Comparison of ENCODE assay signal across 32 cellular contexts in genomic region chr1:29937356-29937755, GRCh38.
DNase-seq lines count a peak whose midpoint lies in the region; ATAC-seq, FAIRE-seq and TF ChIP-seq lines count a peak whose summit lies in the region.
"Had no signal": no experiment of that assay in that cellular context is flagged by ENCODE, and none has a peak within 500 bp of the region (broad histone marks: within the 10 kb centered on the region; RNA-seq: fewer than 3 reads in every experiment).

No MANE protein-coding gene starts in this region.

- POLR2A ChIA-PET in HepG2 (lab: Yijun Ruan, JAX), result no interaction called here
- POLR2A ChIA-PET in HEK293 (lab: Yijun Ruan, JAX), result no interaction called here
- POLR2A ChIA-PET in H1 (lab: Charles Lee; ENCODE audit: partially characterized antibody), result interaction anchor here (0.8 to 1.2 kb wide), 2 partner anchors 9 to 13 kb away, joined by 3 read pairs; no protein-coding TSS in a partner anchor

- H3K18ac ChIP-seq in H1 (ENCODE audit: extremely low read depth, low read length), result no peak overlapping the region

- H4K20me1 ChIP-seq in HepG2 (ENCODE audit: insufficient read depth, low read length) (no peaks in the 10 kb centered on the region), H1 (replicated peaks in 1 of 2; ENCODE audit: control insufficient read depth in 1 of 2, insufficient read depth in 2 of 2, low read length in 2 of 2) (no peaks in the 10 kb centered on the region)
- H4K20me1 ChIP-seq: BLaER1; BLaER1 treated with 17β-estradiol and CSF1 and Interleukin-3, amounts not matched to agents 10 nM and 100 nM had no signal

- no peak overlapping the region for H3K56ac ChIP-seq in H1 (replicated peaks; ENCODE audit: insufficient read length, low read depth, low read length)

- no peaks in the 10 kb centered on the region; the same call in 1 of the 2 replicates for H3K23me2 ChIP-seq in H1 (ENCODE audit: low read depth, low read length)

- H2BK120ac ChIP-seq in H1 (replicated peaks; ENCODE audit: low read depth, low read length), result no peak overlapping the region

- H3K9ac ChIP-seq in HepG2 (ENCODE audit: insufficient read depth, low read depth, low read length) (no peak overlapping the region), H1 (replicated peaks in 1 of 4; ENCODE audit: extremely low read depth in 1 of 4, low read depth in 3 of 4, low read length in 3 of 4) (no peak overlapping the region)
- H3K9ac ChIP-seq: BLaER1; BLaER1 treated with 17β-estradiol and CSF1 and Interleukin-3, amounts not matched to agents 10 nM and 100 nM had no signal

- H3K4me1 ChIP-seq in HepG2 (ENCODE audit: insufficient read depth, low read length), result no peaks in the 10 kb centered on the region
- H3K4me1 ChIP-seq in right lobe of liver, result no peaks in the 10 kb centered on the region
- H3K4me1 ChIP-seq in HEK293 (ENCODE audit: control insufficient read depth, insufficient read depth, low read length), result no peaks in the 10 kb centered on the region
- peaks cover 0 to 3% (median 2%) of the 10 kb centered on the region in 4 experiments; a peak in 2 of 7 replicates for H3K4me1 ChIP-seq in H1 (replicated peaks in 1 of 4; ENCODE audit: control insufficient read depth in 3 of 4, insufficient read depth in 4 of 4, low read length in 3 of 4)
- H3K4me1 ChIP-seq: BE2C, Caco-2 had no signal

- in situ Hi-C loops in HepG2 (cut with HindIII; ENCODE audit: extremely low pct_ligation_motif_present, low pct_unique_long_range_greater_than_20kb), result no loop called here

- DNase-seq in HepG2 (ENCODE audit: low spot score) (no peak), right lobe of liver (no peak), H1 (ENCODE audit: low read depth in 1 of 2, low spot score in 2 of 2) (no peak), NCI-H1436 treated with DMSO at 0.1 percent for 48 hours (lab: John Stamatoyannopoulos, UW) (no peak), COR-L47 (lab: John Stamatoyannopoulos, UW) (no peak)
- DNase-seq: 8988T; ACHN; AML-193; BE2C; C1 segment of cervical spinal cord; Caco-2; Calu3; CD4-positive, alpha-beta memory T cell; CD4-positive, alpha-beta T cell; CD4-positive, CD25-positive, alpha-beta regulatory T cell; CD8-positive, alpha-beta memory T cell; CD8-positive, alpha-beta T cell; DMS 273 treated with DMSO at 0.1 percent for 48 hours; DMS153; DMS53; DMS79; DMS79 treated with DMSO at 0.1 percent for 48 hours; DND-41; EL had no signal

- intact Hi-C loops in HepG2 (cut with micrococcal nuclease; ENCODE audit: unreplicated experiment) (no loop called here), right lobe of liver (cut with DNase I) (no loop called here)

- H3K14ac ChIP-seq in H1 (ENCODE audit: insufficient read length), result no peak overlapping the region

- H2BK20ac ChIP-seq in H1 (ENCODE audit: low read length), result 0 out of 2 replicates have a peak overlapping the region, but pooled peaks have one; percentile 56

- TF ChIP-seq EP300 in HepG2 (IDR thresholded peaks at IDR 0.05; ENCODE audit: low read depth in 2 of 2, low read length in 2 of 2) (no peak), HepG2 (CRISPR knock-in tag; IDR thresholded peaks at IDR 0.05; ENCODE audit: borderline replicate concordance) (no peak), H1 (IDR thresholded peaks at IDR 0.05; ENCODE audit: borderline replicate concordance in 1 of 2, low read depth in 2 of 2, low read length in 2 of 2) (no peak)

- H3K79me2 ChIP-seq in HepG2 (ENCODE audit: insufficient read depth, low read length) (no peaks in the 10 kb centered on the region), H1 (ENCODE audit: control insufficient read depth in 1 of 2, insufficient read depth in 2 of 2, low read length in 2 of 2) (no peaks in the 10 kb centered on the region)

- BruUV-seq in HepG2 (replicated peaks; lab: Mats Ljungman, UMichigan), result no TSS peak

- no peak overlapping the region for H4K8ac ChIP-seq in H1 (ENCODE audit: extremely low read depth, insufficient read depth, low read length)

- H2BK12ac ChIP-seq in H1 (ENCODE audit: low read depth, low read length), result no peak overlapping the region

- TF ChIP-seq POLR2A in HepG2 (IDR thresholded peaks at IDR 0.05; ENCODE audit: insufficient read depth in 1 of 2, low read depth in 2 of 2, low read length in 2 of 2) (no peak), right lobe of liver (IDR thresholded peaks at IDR 0.05) (no peak), H1 (IDR thresholded peaks at IDR 0.05; ENCODE audit: control extremely low read depth in 1 of 2, low read depth in 2 of 2, low read length in 2 of 2) (no peak)

- H3K27ac ChIP-seq in HepG2 (ENCODE audit: extremely low read length, insufficient read depth, low read length), result no peak overlapping the region
- no peak overlapping the region for H3K27ac ChIP-seq in right lobe of liver
- H3K27ac ChIP-seq in HEK293 (ENCODE audit: extremely low read depth, low read depth, low read length), result no peak overlapping the region
- no peak overlapping the region for H3K27ac ChIP-seq in H1 (ENCODE audit: low read depth, low read length)
- H3K27ac ChIP-seq: 22Rv1, A549, BLaER1, C4-2B had no signal

- H4K91ac ChIP-seq in H1 (replicated peaks; ENCODE audit: insufficient read length, low read length), result no peak overlapping the region

- no peak for ATAC-seq in HepG2
- ATAC-seq in right lobe of liver, result no peak
- ATAC-seq: A549; CD8-positive, alpha-beta T cell had no signal

- no peak overlapping the region for H3K4ac ChIP-seq in H1 (replicated peaks; ENCODE audit: insufficient read length, low read depth, low read length)

- H2AFZ ChIP-seq in HepG2 (ENCODE audit: low read length) (no peak overlapping the region), H1 (ENCODE audit: low read length) (no peak overlapping the region)

- H3K27me3 ChIP-seq in HepG2 (ENCODE audit: control insufficient read depth in 1 of 2, insufficient read depth in 2 of 2, low read length in 2 of 2), result peaks cover 0 to 11% of the 10 kb centered on the region in 2 experiments; a peak in 2 of 5 replicates
- no peaks in the 10 kb centered on the region for H3K27me3 ChIP-seq in right lobe of liver
- no peaks in the 10 kb centered on the region; a peak in 1 of 7 replicates for H3K27me3 ChIP-seq in H1 (replicated peaks in 1 of 4; ENCODE audit: control insufficient read depth in 3 of 4, extremely low read depth in 1 of 4, insufficient read depth in 3 of 4, low read length in 3 of 4)
- H3K27me3 ChIP-seq: BE2C; BLaER1; BLaER1 treated with 17β-estradiol and CSF1 and Interleukin-3, amounts not matched to agents 10 nM and 100 nM had no signal

- FAIRE-seq in HepG2 (lab: Jason Lieb, UNC) (no peak), H1 (lab: Jason Lieb, UNC) (no peak)
- FAIRE-seq: A204.1, A549, D721Med had no signal

- H2AK5ac ChIP-seq in H1 (ENCODE audit: low read depth, low read length), result no peak overlapping the region

- H3K9me3 ChIP-seq in HepG2 (ENCODE audit: low read length) (no peaks in the 10 kb centered on the region), right lobe of liver (no peaks in the 10 kb centered on the region), HEK293 (ENCODE audit: control insufficient read depth, insufficient read depth, low read depth, low read length) (no peaks in the 10 kb centered on the region), H1 (ENCODE audit: insufficient read depth in 2 of 2, low read depth in 1 of 2, low read length in 1 of 2) (no peaks in the 10 kb centered on the region)
- H3K9me3 ChIP-seq: A549; BE2C; BLaER1; BLaER1 treated with 17β-estradiol and CSF1 and Interleukin-3, amounts not matched to agents 10 nM and 100 nM; Caco-2 had no signal

- CTCF ChIA-PET in HepG2 (lab: Yijun Ruan, JAX; ENCODE audit: low intra/inter-chr PET ratio, low total read pairs) (no interaction called here), HEK293 (lab: Yijun Ruan, JAX) (interaction anchor here (0.6 to 1.0 kb wide), 2 partner anchors 167 to 1048 kb away, joined by 3 read pairs; no protein-coding TSS in a partner anchor), H1 (lab: Charles Lee; ENCODE audit: partially characterized antibody) (interaction anchor here (0.8 to 1.3 kb wide), 3 partner anchors 9 to 26 kb away, joined by 3 to 4 read pairs (median 3); no protein-coding TSS in a partner anchor)

- H3K23ac ChIP-seq in H1 (ENCODE audit: insufficient read length), result no peak overlapping the region

- WGBS in HepG2 (ENCODE audit: low lambda C conversion rate), result 19% methylated on average over 1 of the region's 1 CpG
- 73% methylated on average over 1 of the region's 1 CpG for WGBS in right lobe of liver (ENCODE audit: insufficient coverage, low coverage, low lambda C conversion rate, missing lambda C conversion rate)
- 90% methylated on average over 1 of the region's 1 CpG; no CpG with 5 or more reads in 1 of the 2 experiments for WGBS in H1 (ENCODE audit: extremely low coverage in 1 of 2, insufficient coverage in 1 of 2, insufficient read length in 1 of 2, insufficient replicate concordance in 2 of 2, low coverage in 1 of 2, low lambda C conversion rate in 2 of 2, missing lambda C conversion rate in 1 of 2), 2 experiments

- TF ChIP-seq RAD21 in HepG2 (CRISPR knock-in tag; IDR thresholded peaks at IDR 0.05) (no peak), H1 (IDR thresholded peaks at IDR 0.05 in 1 of 2, conservative IDR thresholded peaks at IDR 0.05 in 1 of 2; ENCODE audit: low read depth in 2 of 2, low read length in 2 of 2) (no peak)

- no peak overlapping the region for H4K5ac ChIP-seq in H1 (ENCODE audit: insufficient read length, low read depth, low read length)

- no peaks in the 10 kb centered on the region for H3K79me1 ChIP-seq in H1 (ENCODE audit: low read depth, low read length)

- H3K36me3 ChIP-seq in HepG2 (replicated peaks in 1 of 2; ENCODE audit: control insufficient read depth in 1 of 2, insufficient read depth in 2 of 2, low read length in 2 of 2) (no peaks in the 10 kb centered on the region), right lobe of liver (no peaks in the 10 kb centered on the region), HEK293 (ENCODE audit: control insufficient read depth in 2 of 2, insufficient read depth in 1 of 2, low read length in 2 of 2) (no peaks in the 10 kb centered on the region), H1 (ENCODE audit: control insufficient read depth in 2 of 4, insufficient read depth in 4 of 4, low read length in 3 of 4) (no peaks in the 10 kb centered on the region)
- H3K36me3 ChIP-seq: BE2C; BLaER1; BLaER1 treated with 17β-estradiol and CSF1 and Interleukin-3, amounts not matched to agents 10 nM and 100 nM had no signal

- no peak overlapping the region for H2BK5ac ChIP-seq in H1 (ENCODE audit: low read depth, low read length)

- no peak for TF ChIP-seq CTCF in HepG2 (CRISPR knock-in tag; IDR thresholded peaks at IDR 0.05)
- TF ChIP-seq CTCF in right lobe of liver (IDR thresholded peaks at IDR 0.05), result no peak
- no peak for TF ChIP-seq CTCF in HEK293 (tag by site-specific recombination; IDR thresholded peaks at IDR 0.05)
- TF ChIP-seq CTCF in H1 (IDR thresholded peaks at IDR 0.05; ENCODE audit: control extremely low read depth in 1 of 3, insufficient read depth in 1 of 3, low read depth in 1 of 3, low read length in 3 of 3), result no peak

- no peak overlapping the region for H2BK15ac ChIP-seq in H1 (ENCODE audit: low read length)

- no peak overlapping the region for H3K4me2 ChIP-seq in HepG2 (ENCODE audit: low read depth, low read length)
- H3K4me2 ChIP-seq in H1 (ENCODE audit: insufficient read depth in 1 of 2, low read depth in 2 of 2, low read length in 2 of 2), result no peak overlapping the region
- H3K4me2 ChIP-seq: A549, BLaER1 had no signal

- H3K4me3 ChIP-seq in HepG2 (replicated peaks in 1 of 3; ENCODE audit: insufficient read depth in 1 of 3, low read depth in 2 of 3, low read length in 3 of 3) (no peak overlapping the region), right lobe of liver (no peak overlapping the region), HEK293 (ENCODE audit: low read depth, low read length) (no peak overlapping the region), H1 (ENCODE audit: extremely low read depth in 1 of 4, insufficient read depth in 2 of 4, low read depth in 3 of 4, low read length in 4 of 4) (no peak overlapping the region)
- H3K4me3 ChIP-seq: A549; BLaER1; BLaER1 treated with 17β-estradiol and CSF1 and Interleukin-3, amounts not matched to agents 10 nM and 100 nM had no signal

Comparison
In these comparisons a context has a peak if more than half of its experiments do, and no peak if none do; other contexts are left out.
1. Of the 63 proteins assayed by ChIP-seq in both HepG2 and HEK293: peak only in HepG2: none; only in HEK293: ZNF513; in both: none; in neither: 62.